ENCODE assay signal across 8 cellular contexts in genomic region chr17:67376892-67377726, GRCh38. TPM values are rescaled to one million over a fixed set of nuclear protein-coding genes. Genes with fewer than 3 reads are reported as not detected.
DNase-seq lines count a peak whose midpoint lies in the region; ATAC-seq, FAIRE-seq and TF ChIP-seq lines count a peak whose summit lies in the region.

Gene PITPNC1 (plus strand): TSS chr17:67377281.

- no peak for TF ChIP-seq EP300 in A549 (IDR thresholded peaks at IDR 0.05)

- H3K36me3 Mint-ChIP-seq in WTC11 (peaks cover 11% of the 10 kb centered on the region), immature natural killer cell (peaks cover 3 to 11% (median 5%) of the 10 kb centered on the region in 3 donors)

- FAIRE-seq in A549 (lab: Jason Lieb, UNC): no peak

- POLR2A ChIA-PET in A549 (lab: Yijun Ruan, JAX): interaction anchor here (0.6 kb wide), 1 partner anchor 98 kb away, joined by 3 read pairs; no protein-coding TSS in a partner anchor
- POLR2A ChIA-PET in WTC11 (lab: Charles Lee): interaction anchor here (0.6 kb wide), 1 partner anchor 90 kb away, joined by 6 read pairs; no protein-coding TSS in a partner anchor

- no peaks in the 10 kb centered on the region for H4K20me1 ChIP-seq in mammary epithelial cell (ENCODE audit: insufficient read depth, low read length)

- DNase-seq in A549 (ENCODE audit: low read depth in 1 of 2, low spot score in 1 of 2) (peak; percentile 84 to 86), NCI-H2227 (lab: John Stamatoyannopoulos, UW; ENCODE audit: unreplicated experiment) (peak; percentile 93), WTC11 (ENCODE audit: low spot score) (peak; percentile 87), mammary epithelial cell (peak; percentile 85), immature natural killer cell (peak; percentile 92 to 93 (median 92)), spleen (peak; percentile 97)

- H3K36me3 ChIP-seq in mammary epithelial cell (ENCODE audit: insufficient read depth, low read length) (no peaks in the 10 kb centered on the region), spleen (no peaks in the 10 kb centered on the region)

- peak within 1 kb of the TSS; percentile 76 for H3K9ac ChIP-seq in mammary epithelial cell (ENCODE audit: insufficient read depth, low read length)

- H3K27me3 Mint-ChIP-seq in WTC11 (ENCODE audit: low read depth): no peaks in the 10 kb centered on the region; the same call in 1 of the 2 replicates
- peaks cover 9 to 15% (median 11%) of the 10 kb centered on the region in 3 donors for H3K27me3 Mint-ChIP-seq in immature natural killer cell (ENCODE audit: low read depth in 3 of 3)

- peak within 1 kb of the TSS; percentile 81 for H3K4me3 Mint-ChIP-seq in WTC11
- peak within 1 kb of the TSS; percentile 86 to 96 (median 93) for H3K4me3 Mint-ChIP-seq in immature natural killer cell

- H2AFZ ChIP-seq in mammary epithelial cell (ENCODE audit: low read depth, low read length): peak within 1 kb of the TSS; percentile 96

- peaks cover 35% of the 10 kb centered on the region for H3K4me1 Mint-ChIP-seq in WTC11
- H3K4me1 Mint-ChIP-seq in immature natural killer cell: peaks cover 46 to 47% of the 10 kb centered on the region in 2 donors

- TF ChIP-seq POLR2A in A549 (IDR thresholded peaks at IDR 0.05; ENCODE audit: low read length): peak; percentile 57
- peak in 1 of 3 donors; percentile 37 for TF ChIP-seq POLR2A in spleen (IDR thresholded peaks at IDR 0.05)

- H3K9me3 Mint-ChIP-seq in WTC11: peaks cover 9% of the 10 kb centered on the region
- no peaks in the 10 kb centered on the region for H3K9me3 Mint-ChIP-seq in immature natural killer cell

- H3K9me3 ChIP-seq in A549 (no peaks in the 10 kb centered on the region; the same call in 2 of the 3 replicates), mammary epithelial cell (replicated peaks; ENCODE audit: insufficient read depth, low read length) (no peaks in the 10 kb centered on the region), spleen (no peaks in the 10 kb centered on the region)

- 2% methylated on average over 57 of the region's 76 CpGs for whole genome bisulfite sequencing in A549 (ENCODE audit: missing lambda C conversion rate)
- 1% methylated on average over 27 of the region's 76 CpGs for WGBS in mammary epithelial cell (ENCODE audit: low coverage, missing lambda C conversion rate)
- 0% methylated on average over 22 to 76 of the region's 76 CpGs for WGBS in spleen, 5 donors

- 0 out of 3 replicates have a peak, but pooled peaks have one; percentile 14 for TF ChIP-seq CTCF in A549 (IDR thresholded peaks at IDR 0.05)
- no peak for TF ChIP-seq CTCF in WTC11 (IDR thresholded peaks at IDR 0.05)
- TF ChIP-seq CTCF in mammary epithelial cell (conservative IDR thresholded peaks at IDR 0.05 in 1 of 2, IDR thresholded peaks at IDR 0.05 in 1 of 2; ENCODE audit: extremely low read depth in 1 of 2, insufficient read depth in 1 of 2, low read depth in 1 of 2, low read length in 2 of 2): no peak
- TF ChIP-seq CTCF in spleen (IDR thresholded peaks at IDR 0.05 in 8 of 11, conservative IDR thresholded peaks at IDR 0.05 in 3 of 11): peak in 4 of 11 experiments; percentile 10 to 49 (median 36)

- H3K27ac Mint-ChIP-seq in WTC11 (peak within 1 kb of the TSS; percentile 96), immature natural killer cell (peak within 1 kb of the TSS; percentile 81 to 96 (median 92))

- H3K4me1 ChIP-seq in A549: peaks cover 14% of the 10 kb centered on the region; the same call in 2 of the 3 replicates
- peaks cover 12% of the 10 kb centered on the region for H3K4me1 ChIP-seq in mammary epithelial cell (ENCODE audit: insufficient read depth, low read length)
- peaks cover 9 to 70% (median 37%) of the 10 kb centered on the region in 6 donors for H3K4me1 ChIP-seq in spleen

- H3K4me2 ChIP-seq in A549 (peak within 1 kb of the TSS; percentile 99), mammary epithelial cell (ENCODE audit: insufficient read depth, low read depth, low read length) (peak within 1 kb of the TSS; percentile 96)

- TF ChIP-seq RAD21 in A549 (conservative IDR thresholded peaks at IDR 0.05 in 1 of 2, IDR thresholded peaks at IDR 0.05 in 1 of 2): no peak

- ATAC-seq in A549 (peak; percentile 72 to 83), GM18858 (IDR thresholded peaks at IDR 0.05; ENCODE audit: unreplicated experiment) (peak; percentile 61), HG03095 (IDR thresholded peaks at IDR 0.05; ENCODE audit: unreplicated experiment) (peak; percentile 68), WTC11 (peak; percentile 71)

- CTCF ChIA-PET in A549 (lab: Yijun Ruan, JAX): interaction anchor here (0.7 to 22.8 kb wide), 26 partner anchors 11 to 402 kb away, joined by 3 to 323 read pairs (median 12); partner anchors contain the start of gene PSMD12
- CTCF ChIA-PET in WTC11 (lab: Charles Lee): interaction anchor here (1.5 to 3.2 kb wide), 7 partner anchors 12 to 272 kb away, joined by 6 to 38 read pairs (median 12); no protein-coding TSS in a partner anchor
- CTCF ChIA-PET in mammary epithelial cell (lab: Charles Lee; ENCODE audit: low non-redundant PET): interaction anchor here (0.6 kb wide), 2 partner anchors 11 to 352 kb away, joined by 5 to 6 read pairs; no protein-coding TSS in a partner anchor

- in situ Hi-C loops in mammary epithelial cell (cut with MboI; ENCODE audit: low sequenced_read_pairs in 2 of 2): loop anchor here (5.0 to 10.0 kb wide), 4 partner anchors 90 to 310 kb away; no protein-coding TSS in a partner anchor

- intact Hi-C loops in mammary epithelial cell (cut with micrococcal nuclease) (loop anchor here (1.0 to 10.0 kb wide), 4 partner anchors 100 to 462 kb away; partner anchors contain the start of gene NOL11), spleen (cut with DNase I; ENCODE audit: low total_unique reads) (loop anchor here (2.0 to 10.0 kb wide), 3 partner anchors 96 to 448 kb away; partner anchors contain the start of gene BPTF)

- H3K4me3 ChIP-seq in A549 (peak within 1 kb of the TSS; percentile 65), mammary epithelial cell (replicated peaks in 1 of 3; ENCODE audit: insufficient read depth in 1 of 3, low read depth in 2 of 3, low read length in 3 of 3) (peak within 1 kb of the TSS; percentile 59 to 97 (median 96)), spleen (peak within 1 kb of the TSS; percentile 59 to 92 (median 84))

- H3K27ac ChIP-seq in A549 (peak within 1 kb of the TSS; percentile 77 to 86), mammary epithelial cell (ENCODE audit: insufficient read depth, low read depth, low read length) (peak within 1 kb of the TSS; percentile 72), spleen (peak within 1 kb of the TSS; percentile 85 to 95 (median 92))

- BruUV-seq in mammary epithelial cell (replicated peaks; lab: Mats Ljungman, UMichigan): TSS peak; percentile 26

- H3K27me3 ChIP-seq in mammary epithelial cell (ENCODE audit: insufficient read depth, low read length) (no peaks in the 10 kb centered on the region), spleen (replicated peaks in 1 of 7) (no peaks in the 10 kb centered on the region)

- H3K79me2 ChIP-seq in mammary epithelial cell (ENCODE audit: insufficient read depth, low read length): peaks cover 44% of the 10 kb centered on the region

- dilution Hi-C loops in mammary epithelial cell (cut with HindIII; ENCODE audit: low sequenced_read_pairs): no loop called here

TF ChIP-seq in A549, 52 proteins besides CTCF, POLR2A, EP300 and RAD21 (continues in another document):
- TF ChIP-seq TFCP2L1 (CRISPR knock-in tag; IDR thresholded peaks at IDR 0.05) (no peak), EHF (CRISPR knock-in tag; IDR thresholded peaks at IDR 0.05) (no peak)

TF ChIP-seq in WTC11, 78 proteins besides CTCF, POLR2A, EP300 and RAD21 (continues in another document):
- no peak for TF ChIP-seq HMGA2 (CRISPR knock-in tag; IDR thresholded peaks at IDR 0.05)
- TF ChIP-seq, protein P1, sequence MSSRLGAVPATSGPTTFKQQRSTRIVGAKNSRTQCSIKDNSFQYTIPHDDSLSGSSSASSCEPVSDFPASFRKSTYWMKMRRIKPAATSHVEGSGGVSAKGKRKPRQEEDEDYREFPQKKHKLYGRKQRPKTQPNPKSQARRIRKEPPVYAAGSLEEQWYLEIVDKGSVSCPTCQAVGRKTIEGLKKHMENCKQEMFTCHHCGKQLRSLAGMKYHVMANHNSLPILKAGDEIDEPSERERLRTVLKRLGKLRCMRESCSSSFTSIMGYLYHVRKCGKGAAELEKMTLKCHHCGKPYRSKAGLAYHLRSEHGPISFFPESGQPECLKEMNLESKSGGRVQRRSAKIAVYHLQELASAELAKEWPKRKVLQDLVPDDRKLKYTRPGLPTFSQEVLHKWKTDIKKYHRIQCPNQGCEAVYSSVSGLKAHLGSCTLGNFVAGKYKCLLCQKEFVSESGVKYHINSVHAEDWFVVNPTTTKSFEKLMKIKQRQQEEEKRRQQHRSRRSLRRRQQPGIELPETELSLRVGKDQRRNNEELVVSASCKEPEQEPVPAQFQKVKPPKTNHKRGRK (CRISPR knock-in tag; IDR thresholded peaks at IDR 0.05; ENCODE audit: borderline replicate concordance): no peak
- no peak for TF ChIP-seq RELA (CRISPR knock-in tag; IDR thresholded peaks at IDR 0.05; ENCODE audit: borderline replicate concordance)
- TF ChIP-seq ETV6 (CRISPR knock-in tag; IDR thresholded peaks at IDR 0.05): no peak

RNA-seq across cellular contexts. Expression of gene PITPNC1, which starts in this region (rescaled TPM):
- polyA plus RNA-seq in A549 (2011; rRNA removed) (10.8 and 11.2 TPM in 2 replicates), A549 (2017; fragmentation: RNase III; extraction: RNeasy Plus Mini Kit Qiagen cat#74134 plus additional on column Dnase treatment) (3.1 to 3.9 TPM (median 3.7 TPM) in 3 replicates), mammary epithelial cell (31.7 TPM), immature natural killer cell (100 to 1,000 TPM; 119 to 155 (median 150) TPM), spleen (10 to 100 TPM in 1 of 3 donors, 1 to 10 TPM in 2; 5.8 to 14.5 (median 6.8) TPM)
- polyA plus RNA-seq in A549 (2012; cell fraction: cytosol; rRNA removed): 2.4 and 3.1 TPM in 2 replicates
- polyA plus RNA-seq in A549 (2012; cell fraction: nucleus; rRNA removed): 1.2 and 1.5 TPM in 2 replicates
- polyA minus RNA-seq in A549 (2011; rRNA and poly(A)+ RNA removed): 5.5 and 10.7 TPM in 2 replicates
- total RNA-seq in WTC11 (2021) (36.9 to 42.0 TPM (median 39.8 TPM) in 3 replicates), mammary epithelial cell (10 to 100 TPM in 1 of 2 donors, 1 to 10 TPM in 1; 5.7 to 35.8 TPM), spleen (10 to 100 TPM; 12.6 to 33.8 (median 23.9) TPM)
- 36.5 TPM for polyA minus RNA-seq in mammary epithelial cell

Comparison
In these comparisons a context has a peak if more than half of its experiments do, and no peak if none do; other contexts are left out.
1. Peak in every context shown above with its lines: DNase-seq, ATAC-seq, H3K4me3 ChIP-seq and H3K27ac ChIP-seq.